8 cellular contexts compared by ENCODE assay signal in the genomic region with DNA sequence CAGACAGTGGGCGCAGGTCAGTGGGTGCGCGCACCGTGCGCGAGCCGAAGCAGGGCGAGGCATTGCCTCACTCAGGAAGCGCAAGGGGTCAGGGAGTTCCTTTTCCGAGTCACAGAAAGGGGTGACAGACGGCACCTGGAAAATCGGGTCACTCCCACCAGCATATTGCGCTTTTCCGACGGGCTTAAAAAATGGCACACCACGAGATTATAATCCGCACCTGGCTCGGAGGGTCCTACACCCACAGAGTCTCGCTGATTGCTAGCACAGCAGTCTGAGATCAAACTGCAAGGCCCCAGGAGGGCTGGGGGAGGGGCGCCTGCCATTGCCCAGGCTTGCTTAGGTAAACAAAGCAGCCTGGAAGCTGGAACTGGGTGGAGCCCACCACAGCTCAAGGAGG.
DNase-seq lines count a peak whose midpoint lies in the region; TF ChIP-seq lines count a peak whose summit lies in the region.
"Not testable (repeated sequence)": the region's sequence is repeated elsewhere in the genome, so short reads cannot be mapped to it uniquely, and the experiment has no call there.

No MANE protein-coding gene starts in this region.

- TF ChIP-seq CTCF in colonic mucosa (IDR thresholded peaks at IDR 0.05); smooth muscle cell (IDR thresholded peaks at IDR 0.05; ENCODE audit: borderline replicate concordance, insufficient read depth, poor library complexity, severe bottlenecking): not testable (repeated sequence)

- H4K20me1 ChIP-seq in smooth muscle cell (ENCODE audit: low read depth): not testable (repeated sequence)

- not testable (repeated sequence) for H3K27me3 ChIP-seq in HUES48 (ENCODE audit: control insufficient read depth, insufficient read depth, low read length); colonic mucosa; smooth muscle cell (ENCODE audit: low read depth)

- H3K9ac ChIP-seq in HUES48 (ENCODE audit: low read depth, low read length): peak overlapping the region; percentile 48; the same call in 1 of the 2 replicates
- H3K9ac ChIP-seq in colonic mucosa (ENCODE audit: low read depth in 2 of 2, low read length in 2 of 2); smooth muscle cell (ENCODE audit: low read depth): not testable (repeated sequence)

- H3K27ac ChIP-seq in HUES48 (ENCODE audit: low read depth, low read length); colonic mucosa; smooth muscle cell (ENCODE audit: low read depth): not testable (repeated sequence)

- peak overlapping the region; percentile 68 for H3K4me2 ChIP-seq in smooth muscle cell

- not testable (repeated sequence) for H3K36me3 ChIP-seq in HUES48 (ENCODE audit: control insufficient read depth, insufficient read depth, low read length); colonic mucosa; smooth muscle cell (ENCODE audit: low read depth)

- DNase-seq in DMS53 (lab: John Stamatoyannopoulos, UW): peak; percentile 78
- DNase-seq in NCI-H2171 treated with DMSO at 0.1 percent for 48 hours (lab: John Stamatoyannopoulos, UW): peak; percentile 52
- DNase-seq in SHP77 (lab: John Stamatoyannopoulos, UW): peak; percentile 42 to 49
- peak; percentile 49 for DNase-seq in colonic mucosa
- DNase-seq in mucosa of gallbladder (ENCODE audit: low spot score): peak; percentile 14
- not testable (repeated sequence) for DNase-seq in smooth muscle cell (lab: John Stamatoyannopoulos, UW; ENCODE audit: unreplicated experiment)

- WGBS in smooth muscle cell (ENCODE audit: low lambda C conversion rate): 46% methylated on average over 19 of the region's 20 CpGs

- intact Hi-C loops in colonic mucosa (cut with DNase I): not testable (repeated sequence)

- H3F3A ChIP-seq in smooth muscle cell (ENCODE audit: low read depth): not testable (repeated sequence)

- H3K4me1 ChIP-seq in HUES48 (ENCODE audit: control insufficient read depth, insufficient read depth, low read length); colonic mucosa; smooth muscle cell (ENCODE audit: low read depth): not testable (repeated sequence)

- not testable (repeated sequence) for H3K9me3 ChIP-seq in HUES48 (ENCODE audit: control insufficient read depth, insufficient read depth, low read length); colonic mucosa; smooth muscle cell (replicated peaks; ENCODE audit: low read depth)

- H3K4me3 ChIP-seq in HUES48 (ENCODE audit: low read depth, low read length) (peak overlapping the region; percentile 61), colonic mucosa (peak overlapping the region; percentile 10), iPS-11a (ENCODE audit: low read depth, low read length) (peak overlapping the region; percentile 20), smooth muscle cell (peak overlapping the region; percentile 41)

- H2AFZ ChIP-seq in smooth muscle cell (ENCODE audit: low read depth): peak overlapping the region; percentile 37

- H3K79me2 ChIP-seq in smooth muscle cell (ENCODE audit: low read depth): not testable (repeated sequence)

Comparison
In these comparisons a context has a peak if more than half of its experiments do, and no peak if none do; other contexts are left out.
1. H3K4me3 ChIP-seq: peak in every context shown above with its lines; median percentile 61 in HUES48; 41 in smooth muscle cell; 20 in iPS-11a; 10 in colonic mucosa.